Comparison of ENCODE assay signal across 14 cellular contexts in genomic region chr17:47231334-47231733, GRCh38. TPM values are rescaled to one million over a fixed set of nuclear protein-coding genes. Genes with fewer than 3 reads are reported as not detected.
DNase-seq lines count a peak whose midpoint lies in the region; ATAC-seq and TF ChIP-seq lines count a peak whose summit lies in the region.
"Had no signal": no experiment of that assay in that cellular context is flagged by ENCODE, and none has a peak within 500 bp of the region (broad histone marks: within the 10 kb centered on the region; RNA-seq: fewer than 3 reads in every experiment).

No MANE protein-coding gene starts in this region.

- peak overlapping the region in 3 of 11 experiments; percentile 11 to 45 (median 38); a peak in 2 of 22 replicates for H3K27ac ChIP-seq in BLaER1 treated with 17β-estradiol and CSF1 and Interleukin-3, amounts not matched to agents 10 nM and 100 nM

- H3K27me3 Mint-ChIP-seq in activated B cell treated with CpG ODN at 0.5 μM for 24 hours (no peaks in the 10 kb centered on the region), nephron (ENCODE audit: low read depth) (peaks cover 13% of the 10 kb centered on the region)
- H3K27me3 Mint-ChIP-seq in activated naive CD8-positive, alpha-beta T cell treated with anti-CD3 and anti-CD28 coated beads for 36 hours = peaks cover 18% of the 10 kb centered on the region

- no peaks in the 10 kb centered on the region for H3F3A ChIP-seq in Loucy (ENCODE audit: low read depth)

- peaks cover 17 to 31% (median 28%) of the 10 kb centered on the region in 10 experiments for H3K4me1 ChIP-seq in BLaER1 treated with 17β-estradiol and CSF1 and Interleukin-3, amounts not matched to agents 10 nM and 100 nM
- H3K4me1 ChIP-seq in Loucy (ENCODE audit: insufficient read depth, low read length, poor library complexity, severe bottlenecking) = peaks cover 15% of the 10 kb centered on the region

- no peak overlapping the region for H3K9ac ChIP-seq in BLaER1 treated with 17β-estradiol and CSF1 and Interleukin-3, amounts not matched to agents 10 nM and 100 nM
- H3K9ac ChIP-seq in Loucy (ENCODE audit: low read depth, low read length, poor library complexity, severe bottlenecking) = no peak overlapping the region

- peak overlapping the region; percentile 83 to 98 (median 87) for H3K4me2 ChIP-seq in BLaER1 treated with 17β-estradiol and CSF1 and Interleukin-3, amounts not matched to agents 10 nM and 100 nM
- no peak overlapping the region for H3K4me2 ChIP-seq in Loucy (ENCODE audit: low read depth, low read length, poor library complexity, severe bottlenecking)

- intact Hi-C loops in activated B cell treated with CpG ODN at 0.5 μM for 24 hours (cut with micrococcal nuclease) = loop anchor here (2.0 kb wide), 1 partner anchor 55 kb away; no protein-coding TSS in a partner anchor

- H4K20me1 ChIP-seq in BLaER1 treated with 17β-estradiol and CSF1 and Interleukin-3, amounts not matched to agents 10 nM and 100 nM = no peaks in the 10 kb centered on the region
- H4K20me1 ChIP-seq in Loucy (ENCODE audit: insufficient read depth, low read length, poor library complexity, severe bottlenecking) = no peaks in the 10 kb centered on the region

- TF ChIP-seq CTCF in Loucy (conservative IDR thresholded peaks at IDR 0.05; ENCODE audit: low read length) (no peak), activated B cell treated with CpG ODN at 0.5 μM for 24 hours (IDR thresholded peaks at IDR 0.05) (no peak), nephron (IDR thresholded peaks at IDR 0.05; ENCODE audit: unreplicated experiment in 3 of 3) (no peak)

- no peak for ATAC-seq in activated B cell treated with CpG ODN at 0.5 μM for 24 hours (ENCODE audit: low read depth)

- H3K36me3 Mint-ChIP-seq in activated B cell treated with CpG ODN at 0.5 μM for 24 hours (ENCODE audit: low read depth) (no peaks in the 10 kb centered on the region), nephron (ENCODE audit: low read depth) (no peaks in the 10 kb centered on the region)
- no peaks in the 10 kb centered on the region for H3K36me3 Mint-ChIP-seq in activated naive CD8-positive, alpha-beta T cell treated with anti-CD3 and anti-CD28 coated beads for 36 hours
- H3K36me3 Mint-ChIP-seq: CD8-positive, alpha-beta memory T cell had no signal

- no peak for DNase-seq in activated B cell treated with CpG ODN at 0.5 μM for 24 hours
- DNase-seq in COR-L47 (lab: John Stamatoyannopoulos, UW) = no peak
- no peak for DNase-seq in C1 segment of cervical spinal cord (lab: John Stamatoyannopoulos, UW)
- DNase-seq in SW 1271 (lab: John Stamatoyannopoulos, UW) = no peak
- no peak for DNase-seq in activated naive CD8-positive, alpha-beta T cell treated with anti-CD3 and anti-CD28 coated beads for 36 hours
- DNase-seq: CD8-positive, alpha-beta memory T cell; NCI-H1105 treated with DMSO at 0.1 percent for 48 hours; NCI-H1694; NCI-H510A; NCI-H82 had no signal

- peaks cover 0 to 15% (median 0%) of the 10 kb centered on the region in 11 experiments; a peak in 8 of 22 replicates for H3K27me3 ChIP-seq in BLaER1 treated with 17β-estradiol and CSF1 and Interleukin-3, amounts not matched to agents 10 nM and 100 nM
- no peaks in the 10 kb centered on the region for H3K27me3 ChIP-seq in Loucy (ENCODE audit: insufficient read depth, low read length, poor library complexity, severe bottlenecking)

- H3K4me1 Mint-ChIP-seq in activated B cell treated with CpG ODN at 0.5 μM for 24 hours (peaks cover 26% of the 10 kb centered on the region), nephron (peaks cover 22% of the 10 kb centered on the region)
- peaks cover 11% of the 10 kb centered on the region for H3K4me1 Mint-ChIP-seq in activated naive CD8-positive, alpha-beta T cell treated with anti-CD3 and anti-CD28 coated beads for 36 hours

- no peaks in the 10 kb centered on the region for H3K9me2 ChIP-seq in Loucy (replicated peaks; ENCODE audit: low read depth, low read length)

- peaks cover 8 to 13% (median 11%) of the 10 kb centered on the region in 11 experiments for H3K9me3 ChIP-seq in BLaER1 treated with 17β-estradiol and CSF1 and Interleukin-3, amounts not matched to agents 10 nM and 100 nM (replicated peaks in 1 of 11)
- H3K9me3 ChIP-seq in Loucy (ENCODE audit: insufficient read depth, low read depth, low read length) = no peaks in the 10 kb centered on the region

- H3K4me3 ChIP-seq in BLaER1 treated with 17β-estradiol and CSF1 and Interleukin-3, amounts not matched to agents 10 nM and 100 nM = peak overlapping the region in 1 of 10 experiments; percentile 38; a peak in 1 of 20 replicates
- H3K4me3 ChIP-seq in Loucy (ENCODE audit: low read length, poor library complexity, severe bottlenecking) = no peak overlapping the region

- H3K27ac Mint-ChIP-seq in activated B cell treated with CpG ODN at 0.5 μM for 24 hours (peak overlapping the region; percentile 30), nephron (peak overlapping the region; percentile 35 to 92 (median 73))
- H3K27ac Mint-ChIP-seq in activated naive CD8-positive, alpha-beta T cell treated with anti-CD3 and anti-CD28 coated beads for 36 hours = no peak overlapping the region

- no peaks in the 10 kb centered on the region for H3K9me3 Mint-ChIP-seq in activated B cell treated with CpG ODN at 0.5 μM for 24 hours
- H3K9me3 Mint-ChIP-seq in nephron = no peaks in the 10 kb centered on the region
- no peaks in the 10 kb centered on the region for H3K9me3 Mint-ChIP-seq in activated naive CD8-positive, alpha-beta T cell treated with anti-CD3 and anti-CD28 coated beads for 36 hours
- H3K9me3 Mint-ChIP-seq: CD8-positive, alpha-beta memory T cell had no signal

- CTCF ChIA-PET in activated B cell treated with CpG ODN at 0.5 μM for 24 hours (lab: Charles Lee) = interaction anchor here (0.7 to 4.6 kb wide), 7 partner anchors 26 to 93 kb away, joined by 3 to 129 read pairs (median 4); partner anchors contain the start of gene EFCAB13

- H3K4me3 Mint-ChIP-seq in activated B cell treated with CpG ODN at 0.5 μM for 24 hours (peak overlapping the region; percentile 56), nephron (no peak overlapping the region)
- H3K4me3 Mint-ChIP-seq in activated naive CD8-positive, alpha-beta T cell treated with anti-CD3 and anti-CD28 coated beads for 36 hours = no peak overlapping the region
- H3K4me3 Mint-ChIP-seq: CD8-positive, alpha-beta memory T cell had no signal

- 0 out of 2 replicates have a peak overlapping the region, but pooled peaks have one; percentile 8 for H2AFZ ChIP-seq in Loucy (ENCODE audit: low read length)

- peaks cover 0 to under 1% (median 0%) of the 10 kb centered on the region in 11 experiments; a peak in 1 of 22 replicates for H3K36me3 ChIP-seq in BLaER1 treated with 17β-estradiol and CSF1 and Interleukin-3, amounts not matched to agents 10 nM and 100 nM
- H3K36me3 ChIP-seq in Loucy (ENCODE audit: insufficient read depth, low read length) = no peaks in the 10 kb centered on the region

- H3K79me2 ChIP-seq in Loucy (ENCODE audit: insufficient read depth, low read length) = no peaks in the 10 kb centered on the region

- POLR2A ChIA-PET in activated B cell treated with CpG ODN at 0.5 μM for 24 hours (lab: Charles Lee) = interaction anchor here (0.7 to 3.0 kb wide), 5 partner anchors 24 to 93 kb away, joined by 3 to 27 read pairs (median 11); partner anchors contain the start of gene EFCAB13

RNA-seq across cellular contexts. Expression of gene MYL4, which starts 22.2 kb away (rescaled TPM):
- not detected in 2 replicates for total RNA-seq in activated B cell treated with CpG ODN at 0.5 μM for 24 hours
- total RNA-seq in activated naive CD8-positive, alpha-beta T cell treated with anti-CD3 and anti-CD28 coated beads for 36 hours = not detected
- total RNA-seq: CD8-positive, alpha-beta memory T cell; SK-MEL-5 had no signal

RNA-seq across cellular contexts. Expression of gene ITGB3, which starts 22.3 kb away (rescaled TPM):
- 4.1 and 4.7 TPM in 2 replicates for total RNA-seq in activated B cell treated with CpG ODN at 0.5 μM for 24 hours
- under 1 TPM in 1 of 2 experiments, not detected in 1; 0.06 TPM for total RNA-seq in activated naive CD8-positive, alpha-beta T cell treated with anti-CD3 and anti-CD28 coated beads for 36 hours

RNA-seq across cellular contexts. Expression of gene CDC27, which starts 42.2 kb away (rescaled TPM):
- 72.5 and 76.5 TPM in 2 replicates for total RNA-seq in activated B cell treated with CpG ODN at 0.5 μM for 24 hours
- total RNA-seq in activated naive CD8-positive, alpha-beta T cell treated with anti-CD3 and anti-CD28 coated beads for 36 hours = 100 to 1,000 TPM; 124 to 128 TPM
